24 cellular contexts compared by ENCODE assay signal in the genomic region with DNA sequence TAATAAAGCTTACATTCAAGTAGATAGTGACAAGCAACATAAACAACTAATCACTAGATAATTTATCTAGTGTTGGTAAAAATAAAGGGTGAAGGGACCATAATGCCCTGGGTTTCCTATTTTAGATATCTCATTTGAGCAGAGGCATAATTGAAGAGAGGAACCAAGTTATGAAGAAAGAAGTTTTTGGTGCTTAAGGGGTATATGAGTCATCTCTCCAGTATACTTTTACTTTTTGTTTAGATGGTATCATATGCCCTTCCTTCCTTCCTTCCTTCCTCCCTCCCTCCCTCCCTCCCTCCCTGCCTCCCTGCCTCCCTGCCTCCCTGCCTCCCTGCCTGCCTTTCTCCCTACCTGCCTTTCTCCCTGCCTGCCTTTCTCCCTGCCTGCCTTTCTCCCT.
"Had no signal": no experiment of that assay in that cellular context is flagged by ENCODE, and none has a peak within 500 bp of the region (broad histone marks: within the 10 kb centered on the region; RNA-seq: fewer than 3 reads in every experiment).

No MANE protein-coding gene starts in this region.

- H3K36me3 Mint-ChIP-seq: activated naive CD8-positive, alpha-beta T cell had no signal

- H3K27me3 Mint-ChIP-seq: activated naive CD8-positive, alpha-beta T cell; activated T-cell treated with anti-CD3 and anti-CD28 coated beads, Interleukin-2, amount 50 U/mL, for 24 hours; activated T-helper 17 cell treated with anti-CD3 and anti-CD28 coated beads, Interleukin-2, amount 50 U/mL, for 72 hours; effector memory CD8-positive, alpha-beta T cell; natural killer cell treated with Interleukin-12 subunit alpha and Interleukin-12 subunit beta and Interleukin-15 and Interleukin-18, amount 100 ng/mL, for 72 hours had no signal

- H3K27me3 ChIP-seq: adrenal gland, dorsolateral prefrontal cortex, esophagus squamous epithelium, heart left ventricle, pancreas, right atrium auricular region, spleen, tibial artery had no signal

- ATAC-seq: activated T-helper 17 cell treated with anti-CD3 and anti-CD28 coated beads, Interleukin-2, amount 50 U/mL, for 72 hours; effector memory CD8-positive, alpha-beta T cell; heart left ventricle; left cardiac atrium; natural killer cell treated with Interleukin-12 subunit alpha and Interleukin-12 subunit beta and Interleukin-15 and Interleukin-18, amount 100 ng/mL, for 72 hours; pancreas; psoas muscle; stimulated activated naive CD8-positive, alpha-beta T cell treated with anti-CD3 and anti-CD28 coated beads, Interleukin-15, amount 100 ng/mL, for 72 hours had no signal

- H3K4me1 ChIP-seq: adrenal gland, esophagus squamous epithelium, pancreas, psoas muscle, right atrium auricular region, spleen, tibial artery had no signal

- H3K4me1 Mint-ChIP-seq: activated T-helper 17 cell treated with anti-CD3 and anti-CD28 coated beads, Interleukin-2, amount 50 U/mL, for 72 hours had no signal

- H3K9me3 ChIP-seq: esophagus squamous epithelium, pancreas, psoas muscle, right atrium auricular region, spleen, tibial artery had no signal

- H3K4me3 ChIP-seq: adrenal gland, dorsolateral prefrontal cortex, esophagus squamous epithelium, heart left ventricle, pancreas, psoas muscle, right atrium auricular region, spleen, tibial artery had no signal

- H3K27ac ChIP-seq: adrenal gland, dorsolateral prefrontal cortex, esophagus squamous epithelium, heart left ventricle, pancreas, psoas muscle, right atrium auricular region, spleen, tibial artery, WERI-Rb-1 had no signal

- DNase-seq: activated CD4-positive, CD25-positive, alpha-beta regulatory T cell treated with anti-CD3 and anti-CD28 coated beads, Interleukin-2, amount 50 U/mL, for 72 hours; activated CD8-positive, alpha-beta memory T cell treated with anti-CD3 and anti-CD28 coated beads for 24 hours; activated CD8-positive, alpha-beta memory T cell treated with anti-CD3 and anti-CD28 coated beads, Interleukin-2, amount 50 U/mL, for 4 hours; activated T-cell treated with anti-CD3 and anti-CD28 coated beads, Interleukin-2, amount 50 U/mL, for 24 hours; adrenal gland; central memory CD4-positive, alpha-beta T cell; dorsolateral prefrontal cortex; effector memory CD8-positive, alpha-beta T cell; esophagus squamous epithelium; heart left ventricle; islet precursor cell; left cardiac atrium; midbrain; pancreas; psoas muscle; spleen; stimulated activated CD4-positive, alpha-beta T cell treated with anti-CD3 and anti-CD28 coated beads, Interleukin-4, amount 100 ng/mL, for 24 hours; stimulated activated naive CD8-positive, alpha-beta T cell treated with anti-CD3 and anti-CD28 coated beads, Interleukin-15, amount 100 ng/mL, for 72 hours; tibial artery; WERI-Rb-1 had no signal

- H3K36me3 ChIP-seq: adrenal gland, esophagus squamous epithelium, heart left ventricle, pancreas, right atrium auricular region, spleen, tibial artery, WERI-Rb-1 had no signal

- H3K9me3 Mint-ChIP-seq: activated T-helper 17 cell treated with anti-CD3 and anti-CD28 coated beads, Interleukin-2, amount 50 U/mL, for 72 hours; stimulated activated naive CD8-positive, alpha-beta T cell treated with anti-CD3 and anti-CD28 coated beads, Interleukin-15, amount 100 ng/mL, for 72 hours had no signal

- H3K4me3 Mint-ChIP-seq: activated naive CD8-positive, alpha-beta T cell; activated T-cell treated with anti-CD3 and anti-CD28 coated beads, Interleukin-2, amount 50 U/mL, for 24 hours; activated T-helper 17 cell treated with anti-CD3 and anti-CD28 coated beads, Interleukin-2, amount 50 U/mL, for 72 hours; effector memory CD8-positive, alpha-beta T cell; natural killer cell treated with Interleukin-12 subunit alpha and Interleukin-12 subunit beta and Interleukin-15 and Interleukin-18, amount 100 ng/mL, for 72 hours; stimulated activated naive CD8-positive, alpha-beta T cell treated with anti-CD3 and anti-CD28 coated beads, Interleukin-15, amount 100 ng/mL, for 72 hours had no signal

- H3K27ac Mint-ChIP-seq: activated naive CD8-positive, alpha-beta T cell; activated T-cell treated with anti-CD3 and anti-CD28 coated beads, Interleukin-2, amount 50 U/mL, for 24 hours; activated T-helper 17 cell treated with anti-CD3 and anti-CD28 coated beads, Interleukin-2, amount 50 U/mL, for 72 hours; effector memory CD8-positive, alpha-beta T cell; natural killer cell treated with Interleukin-12 subunit alpha and Interleukin-12 subunit beta and Interleukin-15 and Interleukin-18, amount 100 ng/mL, for 72 hours had no signal
